In the genomic region with DNA sequence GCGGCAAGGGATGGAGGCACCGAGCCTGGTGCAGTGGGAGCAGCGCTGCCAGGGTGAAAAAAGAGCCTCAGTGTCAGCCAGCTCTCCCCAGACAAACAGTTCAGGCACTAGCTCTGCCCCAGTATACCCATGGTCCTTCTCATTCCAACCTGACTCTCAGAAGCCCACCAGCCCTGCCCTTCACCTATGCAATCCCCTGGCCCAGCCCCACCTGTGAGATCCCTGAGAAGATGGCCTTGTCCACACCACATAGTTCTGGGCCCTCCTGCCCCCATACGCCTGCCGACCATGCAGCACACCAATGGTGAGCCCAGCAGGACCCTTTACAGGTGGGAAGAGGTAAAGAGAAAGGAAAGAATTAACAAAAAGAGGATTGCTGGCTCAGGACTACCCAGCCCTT, we compare ENCODE assay signal across 18 cellular contexts. TPM values are rescaled to one million over a fixed set of nuclear protein-coding genes. Genes with fewer than 3 reads are reported as not detected.
A peak's percentile ranks its signal among the peaks of the same experiment; 100 is the strongest.
DNase-seq lines count a peak whose midpoint lies in the region; ATAC-seq and TF ChIP-seq lines count a peak whose summit lies in the region.
"Had no signal": no experiment of that assay in that cellular context is flagged by ENCODE, and none has a peak within 500 bp of the region (broad histone marks: within the 10 kb centered on the region; RNA-seq: fewer than 3 reads in every experiment).

No MANE protein-coding gene starts in this region.

- no peak for ATAC-seq in stimulated activated effector memory CD8-positive, alpha-beta T cell treated with anti-CD3 and anti-CD28 coated beads, Interleukin-12 subunit alpha, Interleukin-12 subunit beta, amount 100 ng/mL, for 72 hours
- ATAC-seq: A549, HCT116 had no signal

- H4K91ac ChIP-seq in mesenchymal stem cell (ENCODE audit: low read length) (peak overlapping the region; percentile 11), neuronal stem cell (ENCODE audit: low read depth, low read length, poor library complexity) (no peak overlapping the region)

- H3K9ac ChIP-seq in mesenchymal stem cell (ENCODE audit: low read length) (no peak overlapping the region), neuronal stem cell (ENCODE audit: low read depth, low read length, poor library complexity) (no peak overlapping the region)
- H3K9ac ChIP-seq: GM23248 had no signal

- no peak overlapping the region for H2AK5ac ChIP-seq in mesenchymal stem cell (ENCODE audit: low read length, severe bottlenecking)
- no peak overlapping the region for H2AK5ac ChIP-seq in neuronal stem cell (ENCODE audit: low read depth, low read length)

- H3K9me3 Mint-ChIP-seq in stimulated activated effector memory CD8-positive, alpha-beta T cell treated with anti-CD3 and anti-CD28 coated beads, Interleukin-12 subunit alpha, Interleukin-12 subunit beta, amount 100 ng/mL, for 72 hours: no peaks in the 10 kb centered on the region
- H3K9me3 Mint-ChIP-seq: CD14-positive monocyte; CD8-positive, alpha-beta memory T cell had no signal

- H3K79me1 ChIP-seq in mesenchymal stem cell (replicated peaks; ENCODE audit: low read length, poor library complexity, severe bottlenecking) (peaks cover 26% of the 10 kb centered on the region), neuronal stem cell (ENCODE audit: low read depth, low read length) (peaks cover 17% of the 10 kb centered on the region)

- peaks cover 70% of the 10 kb centered on the region for H3K36me3 Mint-ChIP-seq in stimulated activated effector memory CD8-positive, alpha-beta T cell treated with anti-CD3 and anti-CD28 coated beads, Interleukin-12 subunit alpha, Interleukin-12 subunit beta, amount 100 ng/mL, for 72 hours

- no peak overlapping the region for H4K8ac ChIP-seq in mesenchymal stem cell (ENCODE audit: low read length)
- no peak overlapping the region for H4K8ac ChIP-seq in neuronal stem cell (ENCODE audit: low read depth, low read length)

- 86% methylated on average over 4 of the region's 5 CpGs for WGBS in mesenchymal stem cell
- no CpG with 5 or more reads among the region's 5 CpGs for WGBS in neuronal stem cell (ENCODE audit: extremely low coverage in 2 of 2, insufficient read length in 2 of 2, insufficient replicate concordance in 1 of 2), 2 donors

- H2BK15ac ChIP-seq in mesenchymal stem cell (ENCODE audit: low read depth, poor library complexity, severe bottlenecking) (no peak overlapping the region), neuronal stem cell (ENCODE audit: low read length) (no peak overlapping the region)

- H2BK120ac ChIP-seq in mesenchymal stem cell (ENCODE audit: low read depth, low read length) (no peak overlapping the region), neuronal stem cell (ENCODE audit: low read depth, low read length) (no peak overlapping the region)

- H3K23ac ChIP-seq in mesenchymal stem cell (ENCODE audit: low read length in 2 of 2) (no peak overlapping the region), neuronal stem cell (ENCODE audit: low read depth, low read length, poor library complexity) (no peak overlapping the region)

- CTCF ChIA-PET in RWPE1 (lab: Yijun Ruan, JAX): interaction anchor here (0.5 to 1.0 kb wide), 2 partner anchors 10 to 135 kb away, joined by 3 read pairs; a partner anchor contains a TSS

- H2BK5ac ChIP-seq in mesenchymal stem cell (ENCODE audit: low read depth, low read length, poor library complexity, severe bottlenecking) (no peak overlapping the region), neuronal stem cell (ENCODE audit: low read length) (no peak overlapping the region)

- H3K27me3 ChIP-seq in mesenchymal stem cell (ENCODE audit: control insufficient read depth in 1 of 2, insufficient read depth in 1 of 2, low read length in 2 of 2) (no peaks in the 10 kb centered on the region), neuronal stem cell (ENCODE audit: control insufficient read depth in 3 of 3, insufficient read depth in 3 of 3, low read depth in 1 of 3, low read length in 3 of 3) (no peaks in the 10 kb centered on the region)
- H3K27me3 ChIP-seq: BE2C had no signal

- peaks cover 73% of the 10 kb centered on the region for H3K4me1 Mint-ChIP-seq in stimulated activated effector memory CD8-positive, alpha-beta T cell treated with anti-CD3 and anti-CD28 coated beads, Interleukin-12 subunit alpha, Interleukin-12 subunit beta, amount 100 ng/mL, for 72 hours

- no peak overlapping the region for H3K4me3 Mint-ChIP-seq in stimulated activated effector memory CD8-positive, alpha-beta T cell treated with anti-CD3 and anti-CD28 coated beads, Interleukin-12 subunit alpha, Interleukin-12 subunit beta, amount 100 ng/mL, for 72 hours
- H3K4me3 Mint-ChIP-seq: CD14-positive monocyte; CD8-positive, alpha-beta memory T cell had no signal

- 0 out of 2 replicates have a peak overlapping the region, but pooled peaks have one; percentile 5 for H3K27ac ChIP-seq in RWPE1
- no peak overlapping the region for H3K27ac ChIP-seq in coronary artery
- no peak overlapping the region for H3K27ac ChIP-seq in mesenchymal stem cell (ENCODE audit: low read length, poor library complexity, severe bottlenecking)
- H3K27ac ChIP-seq in neuronal stem cell (replicated peaks; ENCODE audit: low read length): no peak overlapping the region
- H3K27ac ChIP-seq: A549, GM23248 had no signal

- TF ChIP-seq CTCF in RWPE1 (conservative IDR thresholded peaks at IDR 0.05; ENCODE audit: low read depth) (no peak), coronary artery (IDR thresholded peaks at IDR 0.05) (no peak)

- H3K18ac ChIP-seq in mesenchymal stem cell (ENCODE audit: low read depth in 1 of 2, low read length in 2 of 2) (no peak overlapping the region), neuronal stem cell (ENCODE audit: low read length) (no peak overlapping the region)

- H3K36me3 ChIP-seq in mesenchymal stem cell (ENCODE audit: control insufficient read depth in 1 of 2, insufficient read depth in 2 of 2, low read depth in 1 of 2, low read length in 2 of 2) (peaks cover 55 to 64% of the 10 kb centered on the region in 2 experiments), neuronal stem cell (replicated peaks in 1 of 2; ENCODE audit: control insufficient read depth in 2 of 2, insufficient read depth in 2 of 2, low read length in 2 of 2) (peaks cover 62 to 88% of the 10 kb centered on the region in 2 donors)

- H3K4me2 ChIP-seq in mesenchymal stem cell (ENCODE audit: low read length, poor library complexity, severe bottlenecking) (no peak overlapping the region), neuronal stem cell (ENCODE audit: insufficient read depth, low read length, poor library complexity, severe bottlenecking) (no peak overlapping the region)
- H3K4me2 ChIP-seq: A549 had no signal

- no peaks in the 10 kb centered on the region for H3K9me3 ChIP-seq in mesenchymal stem cell (ENCODE audit: control insufficient read depth, low read length)
- H3K9me3 ChIP-seq in neuronal stem cell (replicated peaks in 1 of 2; ENCODE audit: control insufficient read depth in 2 of 2, insufficient read depth in 1 of 2, low read depth in 1 of 2, low read length in 2 of 2): no peaks in the 10 kb centered on the region
- H3K9me3 ChIP-seq: A549, BE2C, Caco-2 had no signal

- H2BK12ac ChIP-seq in mesenchymal stem cell (ENCODE audit: low read length in 2 of 2) (no peak overlapping the region), neuronal stem cell (ENCODE audit: low read length) (no peak overlapping the region)

- no peak overlapping the region for H2AFZ ChIP-seq in mesenchymal stem cell (ENCODE audit: low read depth, low read length)
- H2AFZ ChIP-seq in neuronal stem cell (ENCODE audit: low read length): no peak overlapping the region
- H2AFZ ChIP-seq: GM23248 had no signal

- H3K4me1 ChIP-seq in mesenchymal stem cell (ENCODE audit: control insufficient read depth, insufficient read depth, low read depth, low read length) (peaks cover 44% of the 10 kb centered on the region), neuronal stem cell (ENCODE audit: control insufficient read depth in 2 of 2, insufficient read depth in 1 of 2, low read depth in 1 of 2, low read length in 2 of 2) (peaks cover 20 to 27% of the 10 kb centered on the region in 2 donors)
- H3K4me1 ChIP-seq: BE2C had no signal

- H3K14ac ChIP-seq in mesenchymal stem cell (ENCODE audit: low read length in 2 of 2) (no peak overlapping the region), neuronal stem cell (ENCODE audit: low read length) (no peak overlapping the region)

- H3K4me3 ChIP-seq in coronary artery (no peak overlapping the region), mesenchymal stem cell (ENCODE audit: insufficient read depth in 1 of 2, low read depth in 1 of 2, low read length in 2 of 2) (no peak overlapping the region), neuronal stem cell (ENCODE audit: low read length in 2 of 2) (no peak overlapping the region)
- H3K4me3 ChIP-seq: A549, GM23248 had no signal

- DNase-seq in RWPE1 (ENCODE audit: low spot score) (no peak), coronary artery (ENCODE audit: low spot score) (peak; percentile 61), mesenchymal stem cell (no peak), NCI-H2171 treated with DMSO at 0.1 percent for 48 hours (lab: John Stamatoyannopoulos, UW) (no peak), neuronal stem cell (ENCODE audit: low spot score) (no peak)
- DNase-seq in stimulated activated effector memory CD8-positive, alpha-beta T cell treated with anti-CD3 and anti-CD28 coated beads, Interleukin-12 subunit alpha, Interleukin-12 subunit beta, amount 100 ng/mL, for 72 hours (ENCODE audit: low spot score in 2 of 2): no peak
- no peak for DNase-seq in activated CD4-positive, CD25-positive, alpha-beta regulatory T cell (lab: John Stamatoyannopoulos, UW)
- DNase-seq: BE2C, Caco-2, DND-41, GDM1, GM23248, IMR-90 had no signal

- H3K4ac ChIP-seq in mesenchymal stem cell (ENCODE audit: low read depth in 1 of 2, low read length in 2 of 2) (no peak overlapping the region), neuronal stem cell (ENCODE audit: low read length) (no peak overlapping the region)

- H3K27ac Mint-ChIP-seq in stimulated activated effector memory CD8-positive, alpha-beta T cell treated with anti-CD3 and anti-CD28 coated beads, Interleukin-12 subunit alpha, Interleukin-12 subunit beta, amount 100 ng/mL, for 72 hours: peak overlapping the region; percentile 80

- POLR2A ChIA-PET in RWPE1 (lab: Yijun Ruan, JAX; ENCODE audit: low non-redundant PET): no interaction called here

RNA-seq across cellular contexts. Expression of a gene that starts 6.5 kb away (rescaled TPM):
- polyA plus RNA-seq in mesenchymal stem cell (2013, experiment 1 of 2): 14.1 TPM
- 11.6 TPM for polyA plus RNA-seq in mesenchymal stem cell (2013, experiment 2 of 2)
- polyA plus RNA-seq in neuronal stem cell (2013, experiment 1 of 2): 10.4 TPM
- polyA plus RNA-seq in neuronal stem cell (2013, experiment 2 of 2): 10.8 TPM

RNA-seq across cellular contexts. Expression of a gene that starts 15.7 kb away (rescaled TPM):
- polyA plus RNA-seq in mesenchymal stem cell (2013, experiment 1 of 2): 0.83 TPM
- polyA plus RNA-seq in mesenchymal stem cell (2013, experiment 2 of 2): 0.86 TPM
- polyA plus RNA-seq in neuronal stem cell (2013, experiment 1 of 2): 4.0 TPM
- 4.1 TPM for polyA plus RNA-seq in neuronal stem cell (2013, experiment 2 of 2)

RNA-seq across cellular contexts. Expression of a gene that starts 35.5 kb away (rescaled TPM):
- polyA plus RNA-seq in mesenchymal stem cell (2013, experiment 1 of 2): 62.2 TPM
- 63.2 TPM for polyA plus RNA-seq in mesenchymal stem cell (2013, experiment 2 of 2)
- 36.1 TPM for polyA plus RNA-seq in neuronal stem cell (2013, experiment 1 of 2)
- polyA plus RNA-seq in neuronal stem cell (2013, experiment 2 of 2): 34.4 TPM

RNA-seq across cellular contexts. Expression of a gene that starts 40.5 kb away (rescaled TPM):
- 0.03 TPM for polyA plus RNA-seq in mesenchymal stem cell (2013, experiment 1 of 2)
- polyA plus RNA-seq in mesenchymal stem cell (2013, experiment 2 of 2): not detected
- polyA plus RNA-seq in neuronal stem cell (2013, experiment 1 of 2): 0.14 TPM
- 0.12 TPM for polyA plus RNA-seq in neuronal stem cell (2013, experiment 2 of 2)
- polyA plus RNA-seq: A549; AG04450; CD14-positive monocyte; CD8-positive, alpha-beta memory T cell; GM23248 had no signal

RNA-seq across cellular contexts. Expression of a gene that starts 54.9 kb away (rescaled TPM):
- polyA plus RNA-seq in mesenchymal stem cell (2013, experiment 1 of 2): 0.17 TPM
- polyA plus RNA-seq in mesenchymal stem cell (2013, experiment 2 of 2): 0.19 TPM
- 0.10 TPM for polyA plus RNA-seq in neuronal stem cell (2013, experiment 1 of 2)
- 0.07 TPM for polyA plus RNA-seq in neuronal stem cell (2013, experiment 2 of 2)
- polyA plus RNA-seq: CD14-positive monocyte; CD8-positive, alpha-beta memory T cell; GM23248 had no signal
